Comparison of ENCODE assay signal across 8 cellular contexts in genomic region chr6:70667711-70668498, GRCh38. TPM values are rescaled to one million over a fixed set of nuclear protein-coding genes. Genes with fewer than 3 reads are reported as not detected.
DNase-seq lines count a peak whose midpoint lies in the region; ATAC-seq lines count a peak whose summit lies in the region.

Gene SMAP1 (plus strand): TSS chr6:70667883. CDS start chr6:70668024, 141 bp downstream.

- peaks cover 0 to 2% (median 0%) of the 10 kb centered on the region in 11 donors for H3K9me3 Mint-ChIP-seq in naive thymus-derived CD4-positive, alpha-beta T cell
- H3K9me3 Mint-ChIP-seq in stimulated activated memory B cell treated with anti-CD40 and anti-IgM and Interleukin-4, amounts not matched to agents 10 μg/mL and 1 μg/mL and 100 μg/mL, for 72 hours, result peaks cover 2% of the 10 kb centered on the region

- H3K27ac ChIP-seq in KOPT-K1 (ENCODE audit: low read depth, low read length, poor library complexity, severe bottlenecking), result peak within 1 kb of the TSS; percentile 65
- peak within 1 kb of the TSS; percentile 82 for H3K27ac ChIP-seq in naive thymus-derived CD4-positive, alpha-beta T cell (ENCODE audit: low read depth, low read length)

- intact Hi-C loops in naive thymus-derived CD4-positive, alpha-beta T cell (cut with micrococcal nuclease), result loop anchor here (1.0 to 5.0 kb wide), 9 partner anchors 17 to 1954 kb away; partner anchors contain the start of genes FAM135A (in 2 of the 2), LMBRD1 (in 2 of the 2), SDHAF4 (in 2 of the 2) and COL19A1 (in 1 of the 2)

- H3K27me3 ChIP-seq in naive thymus-derived CD4-positive, alpha-beta T cell (ENCODE audit: control insufficient read depth in 2 of 2, insufficient read depth in 2 of 2, low read length in 2 of 2), result no peaks in the 10 kb centered on the region

- H3K27me3 Mint-ChIP-seq in naive thymus-derived CD4-positive, alpha-beta T cell, result no peaks in the 10 kb centered on the region
- H3K27me3 Mint-ChIP-seq in stimulated activated memory B cell treated with anti-CD40 and anti-IgM and Interleukin-4, amounts not matched to agents 10 μg/mL and 1 μg/mL and 100 μg/mL, for 72 hours, result no peaks in the 10 kb centered on the region

- peak within 1 kb of the TSS; percentile 83 to 96 (median 90) for H3K4me3 Mint-ChIP-seq in naive thymus-derived CD4-positive, alpha-beta T cell
- H3K4me3 Mint-ChIP-seq in stimulated activated memory B cell treated with anti-CD40 and anti-IgM and Interleukin-4, amounts not matched to agents 10 μg/mL and 1 μg/mL and 100 μg/mL, for 72 hours, result peak within 1 kb of the TSS; percentile 92

- DNase-seq in Daoy (ENCODE audit: low read depth) (peak; percentile 97), RKO (ENCODE audit: low spot score) (peak; percentile 88), fibroblast of gingiva (ENCODE audit: low read depth) (peak; percentile 92)
- peak; percentile 84 to 90 for DNase-seq in activated T-helper 1 cell treated with anti-CD3 and anti-CD28 coated beads, Interleukin-2, amount 50 U/mL, for 16 hours (ENCODE audit: low read depth in 1 of 2, low spot score in 1 of 2)
- peak; percentile 84 to 96 (median 90) for DNase-seq in naive thymus-derived CD4-positive, alpha-beta T cell

- H3K27ac Mint-ChIP-seq in naive thymus-derived CD4-positive, alpha-beta T cell, result peak within 1 kb of the TSS; percentile 92 to 98 (median 95)
- peak within 1 kb of the TSS; percentile 91 for H3K27ac Mint-ChIP-seq in stimulated activated memory B cell treated with anti-CD40 and anti-IgM and Interleukin-4, amounts not matched to agents 10 μg/mL and 1 μg/mL and 100 μg/mL, for 72 hours

- no peaks in the 10 kb centered on the region for H3K9me3 ChIP-seq in KOPT-K1 (ENCODE audit: insufficient read depth, low read length, poor library complexity, severe bottlenecking)
- H3K9me3 ChIP-seq in naive thymus-derived CD4-positive, alpha-beta T cell (ENCODE audit: control insufficient read depth in 2 of 3, low read length in 3 of 3), result no peaks in the 10 kb centered on the region

- H3K4me1 Mint-ChIP-seq in naive thymus-derived CD4-positive, alpha-beta T cell, result peaks cover 40 to 58% (median 55%) of the 10 kb centered on the region in 7 donors
- H3K4me1 Mint-ChIP-seq in stimulated activated memory B cell treated with anti-CD40 and anti-IgM and Interleukin-4, amounts not matched to agents 10 μg/mL and 1 μg/mL and 100 μg/mL, for 72 hours, result peaks cover 51% of the 10 kb centered on the region

- peaks cover 0 to 25% (median 0%) of the 10 kb centered on the region in 5 donors for H3K36me3 Mint-ChIP-seq in naive thymus-derived CD4-positive, alpha-beta T cell
- no peaks in the 10 kb centered on the region for H3K36me3 Mint-ChIP-seq in stimulated activated memory B cell treated with anti-CD40 and anti-IgM and Interleukin-4, amounts not matched to agents 10 μg/mL and 1 μg/mL and 100 μg/mL, for 72 hours

- peak; percentile 90 for ATAC-seq in GM21825 (IDR thresholded peaks at IDR 0.05; ENCODE audit: unreplicated experiment)
- ATAC-seq in naive thymus-derived CD4-positive, alpha-beta T cell, result peak; percentile 97
- peak; percentile 98 for ATAC-seq in stimulated activated memory B cell treated with anti-CD40 and anti-IgM and Interleukin-4, amounts not matched to agents 10 μg/mL and 1 μg/mL and 100 μg/mL, for 72 hours

- POLR2A ChIA-PET in naive thymus-derived CD4-positive, alpha-beta T cell (lab: Charles Lee), result interaction anchor here (0.6 to 5.6 kb wide), 8 partner anchors 11 to 871 kb away, joined by 3 to 35 read pairs (median 7); partner anchors contain the start of genes FAM135A, LMBRD1, OGFRL1 and SDHAF4

- peaks cover 23 to 26% of the 10 kb centered on the region in 2 donors for H3K4me1 ChIP-seq in naive thymus-derived CD4-positive, alpha-beta T cell (ENCODE audit: control insufficient read depth in 2 of 2, insufficient read depth in 2 of 2, low read length in 2 of 2)

- CTCF ChIA-PET in naive thymus-derived CD4-positive, alpha-beta T cell (lab: Charles Lee), result interaction anchor here (1.2 to 2.0 kb wide), 3 partner anchors 17 to 148 kb away, joined by 3 to 9 read pairs (median 3); no protein-coding TSS in a partner anchor

- no peaks in the 10 kb centered on the region for H3K36me3 ChIP-seq in KOPT-K1 (ENCODE audit: insufficient read depth, low read length)
- H3K36me3 ChIP-seq in naive thymus-derived CD4-positive, alpha-beta T cell (ENCODE audit: control insufficient read depth in 2 of 3, insufficient read depth in 3 of 3, low read length in 3 of 3), result peaks cover 0 to 7% (median 0%) of the 10 kb centered on the region in 3 experiments

- H3K4me3 ChIP-seq in naive thymus-derived CD4-positive, alpha-beta T cell (ENCODE audit: low read length), result peak within 1 kb of the TSS; percentile 69

RNA-seq across cellular contexts. Expression of gene SMAP1, which starts in this region (rescaled TPM):
- 21.4 and 22.5 TPM in 2 replicates for total RNA-seq in Daoy (2014; rRNA removed; shearing (Covaris generic))
- total RNA-seq in naive thymus-derived CD4-positive, alpha-beta T cell, result 10 to 100 TPM; 18.7 to 45.7 (median 20.8) TPM
- polyA plus RNA-seq in naive thymus-derived CD4-positive, alpha-beta T cell, result 10 to 100 TPM; 11.3 to 17.6 TPM

Comparison
In these comparisons a context has a peak if more than half of its experiments do, and no peak if none do; other contexts are left out.
1. Peak in every context shown above with its lines: DNase-seq, ATAC-seq, H3K4me3 ChIP-seq and H3K27ac ChIP-seq.